In the genomic region with DNA sequence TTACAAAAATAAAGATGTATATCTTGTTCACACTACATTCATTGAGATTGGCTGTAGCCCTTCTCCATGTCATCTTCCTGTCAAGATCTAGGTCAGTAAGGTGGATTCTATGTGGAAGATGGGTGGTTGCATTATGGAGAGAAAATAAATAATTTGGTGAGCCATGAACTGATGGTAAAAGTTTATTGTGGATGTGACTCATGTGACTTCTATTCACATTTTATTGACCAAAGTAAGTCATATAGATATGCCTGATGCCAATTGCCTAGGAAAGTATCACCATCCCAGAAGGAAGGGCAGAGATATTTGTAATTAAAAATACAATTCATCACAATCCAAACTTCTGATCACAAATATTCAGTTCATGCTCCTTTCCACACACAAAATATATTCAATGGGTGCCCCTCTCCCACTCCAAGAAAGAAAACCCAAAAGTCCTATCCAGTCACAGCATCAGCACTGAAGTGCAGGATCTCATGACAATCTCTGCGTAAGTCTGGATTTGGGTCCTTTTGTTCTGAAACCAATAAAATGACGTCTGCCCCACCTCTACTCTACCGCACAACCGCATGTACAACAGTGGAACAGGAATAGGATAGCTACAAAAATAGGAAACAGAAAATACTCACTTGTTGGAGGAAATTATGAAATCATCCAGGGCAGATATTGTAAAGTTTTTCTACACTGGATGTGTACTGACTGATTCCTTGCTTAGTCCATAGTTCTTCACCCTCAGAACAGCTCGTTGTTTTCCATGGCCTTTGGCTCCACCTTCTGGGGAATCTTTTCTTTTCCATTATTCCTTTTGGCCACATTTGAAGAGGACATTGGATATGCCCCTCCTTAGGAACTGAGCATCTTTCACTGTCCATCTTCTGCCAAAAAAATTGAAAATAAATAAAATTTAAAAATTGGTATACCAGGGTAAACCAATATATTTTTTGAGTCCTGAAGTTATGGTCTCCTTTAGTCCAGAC, we compare ENCODE assay signal across 9 cellular contexts. TPM values are rescaled to one million over a fixed set of nuclear protein-coding genes. Genes with fewer than 3 reads are reported as not detected.
DNase-seq lines count a peak whose midpoint lies in the region; ATAC-seq and TF ChIP-seq lines count a peak whose summit lies in the region.
"Had no signal": no experiment of that assay in that cellular context is flagged by ENCODE, and none has a peak within 500 bp of the region (broad histone marks: within the 10 kb centered on the region; RNA-seq: fewer than 3 reads in every experiment).

No MANE protein-coding gene starts in this region.

- POLR2A ChIA-PET in Panc1 (lab: Charles Lee) = no interaction called here

- in situ Hi-C loops in Panc1 (cut with HindIII; ENCODE audit: low pct_unique_long_range_greater_than_20kb, low sequenced_read_pairs) = no loop called here

- H3K4me3 ChIP-seq in Panc1 (ENCODE audit: low read depth in 2 of 2, low read length in 2 of 2) (no peak overlapping the region), esophagus muscularis mucosa (no peak overlapping the region), sigmoid colon (no peak overlapping the region)
- H3K4me3 ChIP-seq: SJSA1 had no signal

- no peaks in the 10 kb centered on the region for H3K27me3 Mint-ChIP-seq in nephron (ENCODE audit: low read depth)

- no peak for TF ChIP-seq POLR2A in esophagus muscularis mucosa (IDR thresholded peaks at IDR 0.05; ENCODE audit: low read depth)
- TF ChIP-seq POLR2A in sigmoid colon (IDR thresholded peaks at IDR 0.05) = no peak

- intact Hi-C loops in Panc1 (cut with micrococcal nuclease; ENCODE audit: unreplicated experiment) = loop anchor here (2.0 to 10.0 kb wide), 3 partner anchors 171 to 615 kb away; a partner anchor contains a TSS
- intact Hi-C loops in esophagus muscularis mucosa (cut with DNase I) = no loop called here
- intact Hi-C loops in sigmoid colon (cut with DNase I) = loop anchor here (10.0 kb wide), 1 partner anchor 105 kb away; no protein-coding TSS in a partner anchor

- TF ChIP-seq CTCF in Panc1 (IDR thresholded peaks at IDR 0.05) (peak; percentile 60; the same call in 1 of the 2 replicates), esophagus muscularis mucosa (IDR thresholded peaks at IDR 0.05) (peak; percentile 20 to 30 (median 28)), nephron (IDR thresholded peaks at IDR 0.05; ENCODE audit: unreplicated experiment in 3 of 3) (peak; percentile 60 to 73 (median 65)), sigmoid colon (IDR thresholded peaks at IDR 0.05) (peak in 2 of 4 experiments; percentile 14 to 31)

- ATAC-seq in Panc1 = peak; percentile 88
- no peak for ATAC-seq in HG02870 (IDR thresholded peaks at IDR 0.05; ENCODE audit: unreplicated experiment)
- ATAC-seq in HG03565 (IDR thresholded peaks at IDR 0.05; ENCODE audit: unreplicated experiment) = no peak

- H3K27ac Mint-ChIP-seq in nephron = peak overlapping the region in 2 of 3 experiments; percentile 19 to 54

- H3K4me1 ChIP-seq in Panc1 (ENCODE audit: control insufficient read depth, insufficient read depth, low read length) (no peaks in the 10 kb centered on the region), esophagus muscularis mucosa (no peaks in the 10 kb centered on the region), sigmoid colon (no peaks in the 10 kb centered on the region)
- H3K4me1 ChIP-seq: SJSA1 had no signal

- H3K9me3 ChIP-seq in Panc1 (ENCODE audit: control insufficient read depth, insufficient read depth, low read depth, low read length) (no peaks in the 10 kb centered on the region), esophagus muscularis mucosa (no peaks in the 10 kb centered on the region), sigmoid colon (no peaks in the 10 kb centered on the region)
- H3K9me3 ChIP-seq: SJSA1 had no signal

- no peak for TF ChIP-seq EP300 in esophagus muscularis mucosa (IDR thresholded peaks at IDR 0.05)
- TF ChIP-seq EP300 in sigmoid colon (IDR thresholded peaks at IDR 0.05) = no peak

- H3K4me3 Mint-ChIP-seq in nephron = no peak overlapping the region

- peaks cover 2% of the 10 kb centered on the region for H3K9me3 Mint-ChIP-seq in nephron

- BruUV-seq in Panc1 (replicated peaks; lab: Mats Ljungman, UMichigan) = no TSS peak

- H3K27me3 ChIP-seq in Panc1 (ENCODE audit: control insufficient read depth, insufficient read depth, low read length) = peaks cover 3% of the 10 kb centered on the region; the same call in 1 of the 2 replicates
- no peaks in the 10 kb centered on the region for H3K27me3 ChIP-seq in esophagus muscularis mucosa
- no peaks in the 10 kb centered on the region for H3K27me3 ChIP-seq in sigmoid colon
- H3K27me3 ChIP-seq: SJSA1 had no signal

- H3K27ac ChIP-seq in Panc1 (ENCODE audit: low read length) = no peak overlapping the region
- no peak overlapping the region for H3K27ac ChIP-seq in esophagus muscularis mucosa (replicated peaks in 1 of 4)
- no peak overlapping the region for H3K27ac ChIP-seq in sigmoid colon
- H3K27ac ChIP-seq: SJSA1 had no signal

- peak; percentile 41 for DNase-seq in DMS53 treated with DMSO at 0.1 percent for 48 hours (lab: John Stamatoyannopoulos, UW; ENCODE audit: unreplicated experiment)
- peak; percentile 55 for DNase-seq in Kasumi-1 (lab: John Stamatoyannopoulos, UW)
- DNase-seq in Panc1 (ENCODE audit: low read depth, low spot score) = peak; percentile 17
- DNase-seq in esophagus muscularis mucosa (ENCODE audit: extremely low spot score) = no peak
- no peak for DNase-seq in sigmoid colon

- H3K4me1 Mint-ChIP-seq in nephron = no peaks in the 10 kb centered on the region

- CTCF ChIA-PET in Panc1 (lab: Charles Lee) = interaction anchor here (0.6 to 1.0 kb wide), 5 partner anchors 12 to 611 kb away, joined by 3 to 6 read pairs (median 5); a partner anchor contains a TSS

- H3K36me3 ChIP-seq in Panc1 (ENCODE audit: control insufficient read depth, insufficient read depth, low read length) (no peaks in the 10 kb centered on the region), esophagus muscularis mucosa (no peaks in the 10 kb centered on the region), sigmoid colon (no peaks in the 10 kb centered on the region)
- H3K36me3 ChIP-seq: SJSA1 had no signal

- peaks cover 3% of the 10 kb centered on the region for H3K36me3 Mint-ChIP-seq in nephron (ENCODE audit: low read depth)

- 66% methylated on average over 5 of the region's 5 CpGs for WGBS in esophagus muscularis mucosa
- WGBS in sigmoid colon, 2 donors = 19 to 58% methylated on average over 5 of the region's 5 CpGs

RNA-seq across cellular contexts. Expression of a gene that starts 16.1 kb away (rescaled TPM):
- total RNA-seq in Panc1 (2021; ENCODE audit: unreplicated experiment) = not detected
- not detected for polyA plus RNA-seq in Panc1 (2012; ENCODE audit: insufficient read length)
- total RNA-seq in esophagus muscularis mucosa = not detected
- not detected for total RNA-seq in sigmoid colon
- polyA plus RNA-seq in sigmoid colon = not detected
- total RNA-seq: SJSA1 had no signal

RNA-seq across cellular contexts. Expression of a gene that starts 40.3 kb away (rescaled TPM):
- not detected for total RNA-seq in Panc1 (2021; ENCODE audit: unreplicated experiment)
- polyA plus RNA-seq in Panc1 (2012; ENCODE audit: insufficient read length) = not detected
- total RNA-seq in esophagus muscularis mucosa = not detected
- not detected for total RNA-seq in sigmoid colon
- not detected for polyA plus RNA-seq in sigmoid colon
- total RNA-seq: SJSA1 had no signal

RNA-seq across cellular contexts. Expression of a gene that starts 58.3 kb away (rescaled TPM):
- total RNA-seq in Panc1 (2021; ENCODE audit: unreplicated experiment) (not detected), esophagus muscularis mucosa (not detected), sigmoid colon (not detected)
- polyA plus RNA-seq in Panc1 (2012; ENCODE audit: insufficient read length) = not detected
- polyA plus RNA-seq in sigmoid colon = under 1 TPM in 1 of 3 donors, not detected in 2; 0.04 TPM
- total RNA-seq: SJSA1 had no signal

Comparison
In these comparisons a context has a peak if more than half of its experiments do, and no peak if none do; other contexts are left out.
1. DNase-seq: peak in DMS53 treated with DMSO at 0.1 percent for 48 hours (single experiment), Kasumi-1 (2 of 2) and Panc1 (single experiment); none in esophagus muscularis mucosa (single experiment) and sigmoid colon (single experiment).